1 cellular context compared by ENCODE assay signal in genomic region chr10:90168244-90168643, GRCh38.
TF ChIP-seq lines count a peak whose summit lies in the region.

No MANE protein-coding gene starts in this region.

TF ChIP-seq in GM12878, 131 proteins besides CTCF, POLR2A, EP300 and RAD21 (continued from another document):
- no peak for TF ChIP-seq HCFC1 (IDR thresholded peaks at IDR 0.05; ENCODE audit: low read length)
- TF ChIP-seq FOS (IDR thresholded peaks at IDR 0.05; ENCODE audit: borderline replicate concordance, extremely low read depth, insufficient read length): no peak
- TF ChIP-seq RCOR1 (conservative IDR thresholded peaks at IDR 0.05; ENCODE audit: low read depth, low read length): no peak
- no peak for TF ChIP-seq SP1 (IDR thresholded peaks at IDR 0.05; ENCODE audit: low read depth, low read length)
- TF ChIP-seq USF1 (IDR thresholded peaks at IDR 0.05; ENCODE audit: borderline replicate concordance, extremely low read length, insufficient read depth, low read depth, low read length): no peak
- TF ChIP-seq E2F4 (IDR thresholded peaks at IDR 0.05; ENCODE audit: low read depth, low read length): no peak
- TF ChIP-seq POLR2AphosphoS5 (IDR thresholded peaks at IDR 0.05; ENCODE audit: low read length): no peak
- TF ChIP-seq ZBED1 (IDR thresholded peaks at IDR 0.05; ENCODE audit: borderline replicate concordance): no peak
